18 cellular contexts compared by ENCODE assay signal in genomic region chr2:205781244-205781643, GRCh38.
A peak's percentile ranks its signal among the peaks of the same experiment; 100 is the strongest.
DNase-seq lines count a peak whose midpoint lies in the region; ATAC-seq, FAIRE-seq and TF ChIP-seq lines count a peak whose summit lies in the region.
"Had no signal": no experiment of that assay in that cellular context is flagged by ENCODE, and none has a peak within 500 bp of the region (broad histone marks: within the 10 kb centered on the region; RNA-seq: fewer than 3 reads in every experiment).

No MANE protein-coding gene starts in this region.

- peak overlapping the region in 3 of 5 experiments; percentile 19 to 60 (median 55) for H3K27ac Mint-ChIP-seq in brain
- peak overlapping the region; percentile 85 for H3K27ac Mint-ChIP-seq in nephron progenitor cell
- H3K27ac Mint-ChIP-seq: B cell had no signal

- H3K4me3 Mint-ChIP-seq in brain = no peak overlapping the region
- no peak overlapping the region for H3K4me3 Mint-ChIP-seq in nephron progenitor cell
- H3K4me3 Mint-ChIP-seq: B cell; CD8-positive, alpha-beta memory T cell had no signal

- H3K9me3 ChIP-seq in HepG2 (ENCODE audit: low read length) = no peaks in the 10 kb centered on the region
- H3K9me3 ChIP-seq in right lobe of liver = no peaks in the 10 kb centered on the region
- no peaks in the 10 kb centered on the region for H3K9me3 ChIP-seq in uterus
- H3K9me3 ChIP-seq: SJCRH30 had no signal

- POLR2A ChIA-PET in HepG2 (lab: Yijun Ruan, JAX) = no interaction called here

- WGBS in HepG2 (ENCODE audit: low lambda C conversion rate) = 15% methylated on average over 4 of the region's 4 CpGs
- WGBS in right lobe of liver (ENCODE audit: insufficient coverage, low coverage, low lambda C conversion rate, missing lambda C conversion rate) = 70% methylated on average over 4 of the region's 4 CpGs

- H3K36me3 Mint-ChIP-seq in brain (peaks cover 22% of the 10 kb centered on the region), nephron progenitor cell (ENCODE audit: low read depth) (peaks cover 49% of the 10 kb centered on the region)
- H3K36me3 Mint-ChIP-seq: CD8-positive, alpha-beta memory T cell had no signal

- H3K27me3 ChIP-seq in HepG2 (ENCODE audit: control insufficient read depth in 1 of 2, insufficient read depth in 2 of 2, low read length in 2 of 2) (peaks cover 0 to 10% of the 10 kb centered on the region in 2 experiments; a peak in 1 of 5 replicates), right lobe of liver (no peaks in the 10 kb centered on the region), uterus (no peaks in the 10 kb centered on the region)
- H3K27me3 ChIP-seq: SJCRH30 had no signal

- intact Hi-C loops in HepG2 (cut with micrococcal nuclease; ENCODE audit: unreplicated experiment) = no loop called here
- intact Hi-C loops in right lobe of liver (cut with DNase I) = no loop called here
- intact Hi-C loops in uterus (cut with DNase I; ENCODE audit: low total_unique reads) = no loop called here

- TF ChIP-seq EP300 in HepG2 (IDR thresholded peaks at IDR 0.05; ENCODE audit: low read depth in 2 of 2, low read length in 2 of 2) = no peak
- TF ChIP-seq EP300 in HepG2 (CRISPR knock-in tag; IDR thresholded peaks at IDR 0.05; ENCODE audit: borderline replicate concordance) = no peak

- ATAC-seq in HepG2 (no peak), right lobe of liver (no peak)
- ATAC-seq: PC-3 had no signal

- no peak overlapping the region for H3K4me2 ChIP-seq in HepG2 (ENCODE audit: low read depth, low read length)

- no peaks in the 10 kb centered on the region for H3K79me2 ChIP-seq in HepG2 (ENCODE audit: insufficient read depth, low read length)

- in situ Hi-C loops in HepG2 (cut with HindIII; ENCODE audit: extremely low pct_ligation_motif_present, low pct_unique_long_range_greater_than_20kb) = no loop called here

- no peak for FAIRE-seq in HepG2 (lab: Jason Lieb, UNC)
- FAIRE-seq: G401.6 had no signal

- no TSS peak for BruUV-seq in HepG2 (replicated peaks; lab: Mats Ljungman, UMichigan)

- TF ChIP-seq RAD21 in HepG2 (CRISPR knock-in tag; IDR thresholded peaks at IDR 0.05) = no peak

- TF ChIP-seq CTCF in HepG2 (CRISPR knock-in tag; IDR thresholded peaks at IDR 0.05) (no peak), right lobe of liver (IDR thresholded peaks at IDR 0.05) (no peak), brain (conservative IDR thresholded peaks at IDR 0.05) (no peak), nephron progenitor cell (IDR thresholded peaks at IDR 0.05) (no peak), coronary artery (IDR thresholded peaks at IDR 0.05) (no peak), uterus (IDR thresholded peaks at IDR 0.05) (no peak)

- H3K9me3 Mint-ChIP-seq in brain = peaks cover 0 to 15% (median 11%) of the 10 kb centered on the region in 5 experiments
- H3K9me3 Mint-ChIP-seq in nephron progenitor cell = peaks cover 7% of the 10 kb centered on the region
- H3K9me3 Mint-ChIP-seq: CD8-positive, alpha-beta memory T cell had no signal

- H4K20me1 ChIP-seq in HepG2 (ENCODE audit: insufficient read depth, low read length) = no peaks in the 10 kb centered on the region

- H3K4me1 ChIP-seq in HepG2 (ENCODE audit: insufficient read depth, low read length) (peaks cover 25% of the 10 kb centered on the region), right lobe of liver (peaks cover 0 to 2% (median 0%) of the 10 kb centered on the region in 4 donors), uterus (peaks cover 4 to 5% of the 10 kb centered on the region in 2 donors)

- no peak overlapping the region for H3K4me3 ChIP-seq in HepG2 (replicated peaks in 1 of 3; ENCODE audit: insufficient read depth in 1 of 3, low read depth in 2 of 3, low read length in 3 of 3)
- H3K4me3 ChIP-seq in right lobe of liver = no peak overlapping the region
- no peak overlapping the region for H3K4me3 ChIP-seq in coronary artery
- no peak overlapping the region for H3K4me3 ChIP-seq in uterus
- H3K4me3 ChIP-seq: SJCRH30 had no signal

- H3K27ac ChIP-seq in HepG2 (ENCODE audit: extremely low read length, insufficient read depth, low read length) (no peak overlapping the region), right lobe of liver (no peak overlapping the region), coronary artery (no peak overlapping the region), uterus (peak overlapping the region in 1 of 2 donors; percentile 60)
- H3K27ac ChIP-seq: 22Rv1, SJCRH30 had no signal

- H3K9ac ChIP-seq in HepG2 (ENCODE audit: insufficient read depth, low read depth, low read length) = no peak overlapping the region

- H3K4me1 Mint-ChIP-seq in brain (peaks cover 72% of the 10 kb centered on the region), nephron progenitor cell (peaks cover 32% of the 10 kb centered on the region)
- H3K4me1 Mint-ChIP-seq: B cell; CD8-positive, alpha-beta memory T cell had no signal

- H3K27me3 Mint-ChIP-seq in brain = peaks cover 39% of the 10 kb centered on the region
- no peaks in the 10 kb centered on the region for H3K27me3 Mint-ChIP-seq in nephron progenitor cell (ENCODE audit: low read depth, poor library complexity)

- CTCF ChIA-PET in HepG2 (lab: Yijun Ruan, JAX; ENCODE audit: low intra/inter-chr PET ratio, low total read pairs) = no interaction called here

- DNase-seq in HepG2 (ENCODE audit: low spot score) (no peak), right lobe of liver (no peak), nephron progenitor cell (no peak), germinal center (ENCODE audit: low spot score) (no peak), Kasumi-1 (lab: John Stamatoyannopoulos, UW) (no peak), coronary artery (ENCODE audit: low spot score) (no peak), uterus (no peak)
- DNase-seq: CD8-positive, alpha-beta memory T cell; DMS79 treated with DMSO at 0.1 percent for 48 hours; NCI-H1105; NCI-H1694 treated with DMSO at 0.1 percent for 48 hours; NCI-H526; PC-3; SJCRH30 had no signal

- TF ChIP-seq POLR2A in HepG2 (IDR thresholded peaks at IDR 0.05; ENCODE audit: insufficient read depth in 1 of 2, low read depth in 2 of 2, low read length in 2 of 2) (no peak), right lobe of liver (IDR thresholded peaks at IDR 0.05) (no peak), uterus (IDR thresholded peaks at IDR 0.05) (no peak)

- H2AFZ ChIP-seq in HepG2 (ENCODE audit: low read length) = no peak overlapping the region

- H3K36me3 ChIP-seq in HepG2 (replicated peaks in 1 of 2; ENCODE audit: control insufficient read depth in 1 of 2, insufficient read depth in 2 of 2, low read length in 2 of 2) (no peaks in the 10 kb centered on the region), right lobe of liver (no peaks in the 10 kb centered on the region), uterus (no peaks in the 10 kb centered on the region)
- H3K36me3 ChIP-seq: SJCRH30 had no signal

TF ChIP-seq in HepG2, 621 proteins besides CTCF, POLR2A, EP300 and RAD21:
- TF ChIP-seq KAT7 (CRISPR knock-in tag; IDR thresholded peaks at IDR 0.05; ENCODE audit: borderline replicate concordance) = no peak
- TF ChIP-seq ZNF674 (CRISPR knock-in tag; IDR thresholded peaks at IDR 0.05; ENCODE audit: low read depth) = no peak
- TF ChIP-seq ZNF841 (CRISPR knock-in tag; IDR thresholded peaks at IDR 0.05; ENCODE audit: borderline replicate concordance) = 0 out of 2 replicates have a peak, but pooled peaks have one; percentile 32
- no peak for TF ChIP-seq ZNF597 (CRISPR knock-in tag; IDR thresholded peaks at IDR 0.05)
- TF ChIP-seq ZBTB7A (CRISPR knock-in tag; IDR thresholded peaks at IDR 0.05) = no peak
